Comparison of ENCODE assay signal across 13 cellular contexts in the genomic region with DNA sequence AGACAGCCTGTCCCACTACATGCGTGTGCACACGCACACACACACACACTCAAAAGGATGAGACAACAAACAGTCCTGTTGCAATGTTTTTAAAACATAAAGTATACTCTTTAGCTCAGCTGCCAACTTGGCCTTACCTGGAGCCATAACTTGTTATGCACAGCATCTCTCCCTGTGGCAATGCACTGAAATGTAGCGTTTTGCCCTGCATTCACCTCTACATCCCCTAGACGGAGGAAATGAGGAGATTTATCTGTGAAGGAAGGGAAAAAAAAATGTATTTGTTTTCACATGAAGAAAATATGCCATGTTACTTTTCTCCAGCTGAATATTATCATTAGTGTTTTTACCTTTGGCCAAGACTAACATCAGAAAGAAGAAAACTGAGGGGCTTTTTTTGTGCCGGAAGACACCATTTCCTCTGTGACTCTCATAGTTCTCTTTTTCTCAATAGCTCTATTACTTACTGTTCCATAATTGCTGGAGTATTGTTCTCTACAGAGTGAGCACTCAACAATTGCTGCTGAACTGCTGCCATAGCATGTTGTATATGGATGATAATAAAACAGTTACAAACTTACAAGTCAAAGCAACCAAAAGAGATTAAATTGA.
A peak's percentile ranks its signal among the peaks of the same experiment; 100 is the strongest.
DNase-seq lines count a peak whose midpoint lies in the region; ATAC-seq and TF ChIP-seq lines count a peak whose summit lies in the region.
"Had no signal": no experiment of that assay in that cellular context is flagged by ENCODE, and none has a peak within 500 bp of the region (broad histone marks: within the 10 kb centered on the region; RNA-seq: fewer than 3 reads in every experiment).

No MANE protein-coding gene starts in this region.

- H3K36me3 ChIP-seq in Karpas-422 (ENCODE audit: insufficient read depth, low read length): no peaks in the 10 kb centered on the region
- H3K36me3 ChIP-seq: WERI-Rb-1 had no signal

- no peak overlapping the region for H2AFZ ChIP-seq in Karpas-422 (ENCODE audit: low read length)

- no peak for TF ChIP-seq CTCF in GM10248 (IDR thresholded peaks at IDR 0.05; ENCODE audit: control extremely low read depth, extremely low read depth, low read depth, missing control alignments)

- no peaks in the 10 kb centered on the region for H3K27me3 ChIP-seq in Karpas-422 (ENCODE audit: low read length)

- H3K4me1 ChIP-seq in Karpas-422 (ENCODE audit: low read length): no peaks in the 10 kb centered on the region

- ATAC-seq in GM18519 (IDR thresholded peaks at IDR 0.05; ENCODE audit: low FRiP score, unreplicated experiment) (peak; percentile 71), GM21528 (IDR thresholded peaks at IDR 0.05; ENCODE audit: low FRiP score, unreplicated experiment) (peak; percentile 76), HG03378 (IDR thresholded peaks at IDR 0.05; ENCODE audit: unreplicated experiment) (peak; percentile 72)
- ATAC-seq: effector memory CD8-positive, alpha-beta T cell had no signal

- DNase-seq in lung microvascular endothelial cell (ENCODE audit: low read depth in 2 of 2) (peak; percentile 29 to 54), glomerular visceral epithelial cell (ENCODE audit: extremely low spot score) (no peak), Karpas-422 (no peak), GM10248 (ENCODE audit: extremely low spot score) (no peak), anterior cingulate cortex (lab: John Stamatoyannopoulos, UW) (no peak)
- DNase-seq: activated effector memory CD4-positive, alpha-beta T cell treated with anti-CD3 and anti-CD28 coated beads, Interleukin-2, amount 50 U/mL, for 16 hours; effector memory CD8-positive, alpha-beta T cell; nucleus accumbens; WERI-Rb-1 had no signal

- no peak overlapping the region for H3K4me3 ChIP-seq in Karpas-422 (ENCODE audit: low read length)

- no peak overlapping the region for H3K9ac ChIP-seq in Karpas-422 (ENCODE audit: low read length)
- H3K9ac ChIP-seq: KMS-11 had no signal

- POLR2A ChIA-PET in GM10248 (lab: Yijun Ruan, JAX): no interaction called here

- no peak overlapping the region for H3K27ac ChIP-seq in Karpas-422 (ENCODE audit: low read length)
- H3K27ac ChIP-seq: KMS-11, WERI-Rb-1 had no signal

- no peaks in the 10 kb centered on the region for H3K79me2 ChIP-seq in Karpas-422 (ENCODE audit: low read length)

- H3K9me2 ChIP-seq in Karpas-422 (replicated peaks; ENCODE audit: insufficient read depth, low read length): no peaks in the 10 kb centered on the region

- peaks cover 7% of the 10 kb centered on the region; the same call in 1 of the 2 replicates for H3K9me3 ChIP-seq in Karpas-422 (ENCODE audit: low read length)

- CTCF ChIA-PET in GM10248 (lab: Yijun Ruan, JAX): interaction anchor here (1.1 to 3.2 kb wide), 3 partner anchors 9 to 48 kb away, joined by 3 to 10 read pairs (median 4); no protein-coding TSS in a partner anchor

- no peak overlapping the region for H3K4me2 ChIP-seq in Karpas-422 (ENCODE audit: low read depth, low read length, poor library complexity, severe bottlenecking)
- H3K4me2 ChIP-seq: KMS-11 had no signal

- H4K20me1 ChIP-seq in Karpas-422 (ENCODE audit: insufficient read depth, low read depth, low read length): no peaks in the 10 kb centered on the region

Comparison
In these comparisons a context has a peak if more than half of its experiments do, and no peak if none do; other contexts are left out.
1. DNase-seq: peak in lung microvascular endothelial cell (2 of 2); none in glomerular visceral epithelial cell (single experiment), Karpas-422 (single experiment), GM10248 (single experiment) and anterior cingulate cortex (0 of 58).
2. Peak in every context shown above with its lines, with median percentiles within 50 percentile points of each other: ATAC-seq.